12 cellular contexts compared by ENCODE assay signal in the genomic region with DNA sequence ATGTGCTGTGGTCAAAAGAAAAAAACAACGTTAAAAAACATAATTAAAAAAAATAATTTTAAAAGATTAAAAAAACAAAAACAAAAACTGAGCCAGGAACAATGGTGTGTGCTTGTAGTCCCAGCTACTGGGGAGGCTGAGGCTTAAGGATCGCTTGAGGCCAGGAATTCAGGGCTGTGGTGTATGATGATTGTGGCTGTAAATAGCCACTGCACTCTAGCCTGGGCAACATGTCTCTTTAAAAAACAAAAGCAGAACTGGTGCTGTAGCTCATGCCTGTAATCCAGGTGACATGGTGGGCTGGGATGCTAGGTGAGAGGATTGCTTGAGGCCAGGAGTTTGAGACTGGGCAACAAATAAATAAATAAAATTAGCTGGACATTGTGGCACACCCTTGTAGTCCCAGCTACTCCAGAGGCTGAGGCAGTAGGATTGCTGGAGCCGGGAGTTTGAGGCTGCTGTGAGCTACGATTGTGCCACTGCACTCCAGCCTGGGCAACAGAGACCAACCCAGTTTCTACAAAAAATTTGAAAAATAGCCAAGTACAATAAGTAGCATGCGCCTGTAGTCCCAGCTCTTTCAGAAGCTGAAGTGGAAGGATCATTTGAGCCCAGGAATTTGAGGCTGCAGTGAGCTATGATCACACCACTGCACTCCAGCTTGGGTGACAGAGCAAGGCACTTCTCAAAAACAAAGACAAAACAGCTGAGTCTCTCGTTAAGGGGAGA. TPM values are rescaled to one million over a fixed set of nuclear protein-coding genes. Genes with fewer than 3 reads are reported as not detected.
DNase-seq lines count a peak whose midpoint lies in the region; ATAC-seq and TF ChIP-seq lines count a peak whose summit lies in the region.
"Had no signal": no experiment of that assay in that cellular context is flagged by ENCODE, and none has a peak within 500 bp of the region (broad histone marks: within the 10 kb centered on the region; RNA-seq: fewer than 3 reads in every experiment).

No MANE protein-coding gene starts in this region.

- no peaks in the 10 kb centered on the region for H3K27me3 Mint-ChIP-seq in central memory CD8-positive, alpha-beta T cell
- H3K27me3 Mint-ChIP-seq in activated CD4-positive, alpha-beta T cell treated with anti-CD3 and anti-CD28 coated beads, Interleukin-2, amount 10 ng/mL, durations not matched to agents 24 days and 14 days = no peaks in the 10 kb centered on the region

- peak overlapping the region in 1 of 2 donors; percentile 3 for H3K27ac ChIP-seq in right atrium auricular region
- H3K27ac ChIP-seq in lower lobe of right lung = peak overlapping the region; percentile 26
- H3K27ac ChIP-seq: hepatocyte had no signal

- H3K4me1 Mint-ChIP-seq in central memory CD8-positive, alpha-beta T cell = peaks cover 58% of the 10 kb centered on the region
- H3K4me1 Mint-ChIP-seq in activated CD4-positive, alpha-beta T cell treated with anti-CD3 and anti-CD28 coated beads, Interleukin-2, amount 10 ng/mL, durations not matched to agents 24 days and 14 days = peaks cover 37% of the 10 kb centered on the region
- H3K4me1 Mint-ChIP-seq: neural crest cell had no signal

- DNase-seq in Right ventricle myocardium superior (no peak), right atrium auricular region (ENCODE audit: low spot score) (no peak), lower lobe of right lung (no peak), BE2C (no peak)
- no peak for DNase-seq in central memory CD8-positive, alpha-beta T cell (ENCODE audit: low spot score in 2 of 2)
- no peak for DNase-seq in activated CD4-positive, alpha-beta T cell treated with anti-CD3 and anti-CD28 coated beads, Interleukin-2, amount 10 ng/mL, durations not matched to agents 24 days and 14 days
- DNase-seq: activated CD8-positive, alpha-beta memory T cell treated with anti-CD3 and anti-CD28 coated beads, Interleukin-2, amount 50 U/mL, for 48 hours; trophoblast cell had no signal

- H3K4me3 ChIP-seq in right atrium auricular region (no peak overlapping the region), lower lobe of right lung (no peak overlapping the region), BE2C (ENCODE audit: low read depth, low read length) (no peak overlapping the region)
- H3K4me3 ChIP-seq: hepatocyte had no signal

- peaks cover 12% of the 10 kb centered on the region for H3K36me3 ChIP-seq in right atrium auricular region
- peaks cover 22% of the 10 kb centered on the region for H3K36me3 ChIP-seq in lower lobe of right lung
- peaks cover 8% of the 10 kb centered on the region for H3K36me3 ChIP-seq in BE2C

- H3K9me3 Mint-ChIP-seq in central memory CD8-positive, alpha-beta T cell = no peaks in the 10 kb centered on the region
- no peaks in the 10 kb centered on the region for H3K9me3 Mint-ChIP-seq in activated CD4-positive, alpha-beta T cell treated with anti-CD3 and anti-CD28 coated beads, Interleukin-2, amount 10 ng/mL, durations not matched to agents 24 days and 14 days
- H3K9me3 Mint-ChIP-seq: neural crest cell had no signal

- TF ChIP-seq CTCF in right atrium auricular region (IDR thresholded peaks at IDR 0.05) = no peak
- TF ChIP-seq CTCF in lower lobe of right lung (IDR thresholded peaks at IDR 0.05) = no peak
- TF ChIP-seq CTCF in BE2C (IDR thresholded peaks at IDR 0.05; ENCODE audit: low read depth, low read length) = no peak

- intact Hi-C loops in Right ventricle myocardium superior (cut with DNase I) = no loop called here
- intact Hi-C loops in lower lobe of right lung (cut with DNase I) = no loop called here
- intact Hi-C loops in activated CD4-positive, alpha-beta T cell treated with anti-CD3 and anti-CD28 coated beads, Interleukin-2, amount 10 ng/mL, durations not matched to agents 24 days and 14 days (cut with micrococcal nuclease) = no loop called here

- H3K36me3 Mint-ChIP-seq in central memory CD8-positive, alpha-beta T cell (ENCODE audit: insufficient read depth) = peaks cover 38% of the 10 kb centered on the region
- peaks cover 31% of the 10 kb centered on the region for H3K36me3 Mint-ChIP-seq in activated CD4-positive, alpha-beta T cell treated with anti-CD3 and anti-CD28 coated beads, Interleukin-2, amount 10 ng/mL, durations not matched to agents 24 days and 14 days (ENCODE audit: low read depth)

- peak overlapping the region; percentile 77 for H3K27ac Mint-ChIP-seq in central memory CD8-positive, alpha-beta T cell (ENCODE audit: low read depth)
- no peak overlapping the region for H3K27ac Mint-ChIP-seq in activated CD4-positive, alpha-beta T cell treated with anti-CD3 and anti-CD28 coated beads, Interleukin-2, amount 10 ng/mL, durations not matched to agents 24 days and 14 days

- H3K27me3 ChIP-seq in right atrium auricular region = no peaks in the 10 kb centered on the region
- no peaks in the 10 kb centered on the region for H3K27me3 ChIP-seq in lower lobe of right lung (ENCODE audit: low read depth)
- no peaks in the 10 kb centered on the region for H3K27me3 ChIP-seq in BE2C
- H3K27me3 ChIP-seq: hepatocyte had no signal

- peak; percentile 79 for ATAC-seq in Right ventricle myocardium superior (ENCODE audit: poor library complexity)
- ATAC-seq in central memory CD8-positive, alpha-beta T cell (replicated peaks; ENCODE audit: extremely low read depth, poor library complexity, severe bottlenecking) = no peak
- peak; percentile 89 to 93 for ATAC-seq in lower lobe of right lung
- no peak for ATAC-seq in GM19463 (IDR thresholded peaks at IDR 0.05; ENCODE audit: unreplicated experiment)
- no peak for ATAC-seq in GM19035 (IDR thresholded peaks at IDR 0.05; ENCODE audit: unreplicated experiment)

- peaks cover 0 to 7% of the 10 kb centered on the region in 2 donors for H3K9me3 ChIP-seq in right atrium auricular region
- no peaks in the 10 kb centered on the region for H3K9me3 ChIP-seq in lower lobe of right lung
- H3K9me3 ChIP-seq in BE2C = no peaks in the 10 kb centered on the region

- H3K4me1 ChIP-seq in right atrium auricular region (peaks cover 0 to 10% of the 10 kb centered on the region in 2 donors), lower lobe of right lung (peaks cover 29% of the 10 kb centered on the region), BE2C (no peaks in the 10 kb centered on the region)

- no peak overlapping the region for H3K4me3 Mint-ChIP-seq in central memory CD8-positive, alpha-beta T cell
- no peak overlapping the region for H3K4me3 Mint-ChIP-seq in activated CD4-positive, alpha-beta T cell treated with anti-CD3 and anti-CD28 coated beads, Interleukin-2, amount 10 ng/mL, durations not matched to agents 24 days and 14 days
- H3K4me3 Mint-ChIP-seq: neural crest cell had no signal

RNA-seq across cellular contexts. Expression of a gene that starts 43.6 kb away (rescaled TPM):
- 24.4 TPM for total RNA-seq in Right ventricle myocardium superior
- 10 to 100 TPM; 24.5 to 45.0 TPM for total RNA-seq in right atrium auricular region
- total RNA-seq in lower lobe of right lung = 61.6 TPM
- 143 and 146 TPM in 2 replicates for total RNA-seq in activated CD4-positive, alpha-beta T cell treated with anti-CD3 and anti-CD28 coated beads, Interleukin-2, amount 10 ng/mL, durations not matched to agents 24 days and 14 days
- polyA plus RNA-seq in BE2C (2012; ENCODE audit: insufficient read depth, insufficient read length, low read depth) = 17.5 TPM

Comparison
In these comparisons a context has a peak if more than half of its experiments do, and no peak if none do; other contexts are left out.
1. ATAC-seq: peak in Right ventricle myocardium superior (single experiment) and lower lobe of right lung (2 of 2); none in central memory CD8-positive, alpha-beta T cell (single experiment), GM19463 (single experiment) and GM19035 (single experiment).